In the genomic region with DNA sequence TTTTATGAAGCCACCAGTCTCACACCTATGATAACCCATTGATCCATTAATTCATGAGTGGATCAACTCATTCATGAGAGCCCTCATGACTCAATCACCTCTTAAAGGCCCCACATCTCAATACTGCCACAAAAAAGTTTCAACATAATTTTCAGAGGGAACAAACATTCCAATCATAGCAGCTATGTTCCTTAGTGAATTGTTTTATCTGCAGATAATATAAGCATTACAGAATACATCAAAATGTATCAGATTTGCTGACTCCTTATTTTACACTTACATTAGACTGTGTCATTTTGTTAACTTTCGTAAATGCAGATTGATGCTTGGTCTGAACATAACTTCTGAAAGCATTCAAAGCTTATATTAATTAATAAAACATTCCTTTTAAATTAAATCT, we compare ENCODE assay signal across 25 cellular contexts.
"Had no signal": no experiment of that assay in that cellular context is flagged by ENCODE, and none has a peak within 500 bp of the region (broad histone marks: within the 10 kb centered on the region; RNA-seq: fewer than 3 reads in every experiment).

No MANE protein-coding gene starts in this region.

- H3K27ac ChIP-seq: body of pancreas, cardiac muscle cell, dorsolateral prefrontal cortex, left lung, lower lobe of right lung, testis, transverse colon had no signal

- H3K27me3 ChIP-seq: body of pancreas, cardiac muscle cell, dorsolateral prefrontal cortex, left lung, testis, transverse colon had no signal

- H3K9me3 ChIP-seq: body of pancreas, left lung, lower lobe of right lung, testis, transverse colon had no signal

- H3K4me1 ChIP-seq: body of pancreas, left lung, lower lobe of right lung, testis, transverse colon had no signal

- H3K36me3 ChIP-seq: cardiac muscle cell, left lung, lower lobe of right lung, transverse colon had no signal

- H3K4me3 ChIP-seq: body of pancreas, cardiac muscle cell, coronary artery, dorsolateral prefrontal cortex, left lung, lower lobe of right lung, testis, transverse colon had no signal

- FAIRE-seq: islet of Langerhans had no signal

- ATAC-seq: activated CD4-positive, alpha-beta T cell treated with anti-CD3 and anti-CD28 coated beads for 36 hours; body of pancreas; left lung; lower lobe of right lung; natural killer cell; right cardiac atrium; stimulated activated naive CD8-positive, alpha-beta T cell treated with anti-CD3 and anti-CD28 coated beads, Interleukin-15, Interleukin-2, amounts not matched to agents 100 U/mL and 50 U/mL, for 24 hours had no signal

- DNase-seq: activated B cell treated with CpG ODN at 0.5 μM for 24 hours; activated CD4-positive, alpha-beta T cell treated with anti-CD3 and anti-CD28 coated beads for 36 hours; activated CD4-positive, alpha-beta T cell treated with anti-CD3 and anti-CD28 coated beads, Interleukin-2, amount 50 U/mL, for 48 hours; activated CD8-positive, alpha-beta memory T cell treated with anti-CD3 and anti-CD28 coated beads for 24 hours; activated gamma-delta T cell; activated naive CD4-positive, alpha-beta T cell treated with anti-CD3 and anti-CD28 coated beads, Interleukin-2, amount 10 ng/mL, durations not matched to agents 7 days and 5 days; amygdala; body of pancreas; cerebellar nuclear complex; dorsolateral prefrontal cortex; effector memory CD4-positive, alpha-beta T cell; erythroblast; left lung; lower lobe of right lung; natural killer cell; posterior cingulate gyrus; right cardiac atrium; stimulated activated CD4-positive, alpha-beta T cell treated with anti-CD3 and anti-CD28 coated beads, Interleukin-2, amount 100 ng/mL, for 48 hours; stimulated activated naive CD8-positive, alpha-beta T cell treated with anti-CD3 and anti-CD28 coated beads, Interleukin-15, Interleukin-2, amounts not matched to agents 100 U/mL and 50 U/mL, for 24 hours; T-helper 1 cell; testis; transverse colon had no signal
